24 cellular contexts compared by ENCODE assay signal in genomic region chr10:61336831-61337230, GRCh38.
DNase-seq lines count a peak whose midpoint lies in the region; ATAC-seq, FAIRE-seq and TF ChIP-seq lines count a peak whose summit lies in the region.
"Had no signal": no experiment of that assay in that cellular context is flagged by ENCODE, and none has a peak within 500 bp of the region (broad histone marks: within the 10 kb centered on the region; RNA-seq: fewer than 3 reads in every experiment).

No MANE protein-coding gene starts in this region.

- H3K4me2 ChIP-seq in A549 (no peak overlapping the region), K562 (ENCODE audit: insufficient read depth, low read length) (no peak overlapping the region)
- H3K4me2 ChIP-seq: BLaER1 had no signal

- no peaks in the 10 kb centered on the region for H3K9me1 ChIP-seq in K562 (ENCODE audit: control insufficient read depth, insufficient read depth, low read length)

- no peak for TF ChIP-seq POLR2A in A549 (IDR thresholded peaks at IDR 0.05; ENCODE audit: low read length)
- no peak for TF ChIP-seq POLR2A in K562 (conservative IDR thresholded peaks at IDR 0.05)

- H3K36me3 ChIP-seq in K562 (ENCODE audit: control insufficient read depth, insufficient read depth, low read length), result no peaks in the 10 kb centered on the region
- H3K36me3 ChIP-seq: BE2C, BLaER1 had no signal

- H3K27ac ChIP-seq in A549 (no peak overlapping the region), K562 (ENCODE audit: extremely low read depth, low read depth, low read length) (no peak overlapping the region), substantia nigra (ENCODE audit: low read depth, low read length, poor library complexity, severe bottlenecking) (no peak overlapping the region)
- H3K27ac ChIP-seq: 22Rv1, BLaER1 had no signal

- no TSS peak for BruUV-seq in K562 (replicated peaks; lab: Mats Ljungman, UMichigan)

- POLR2A ChIA-PET in A549 (lab: Yijun Ruan, JAX), result no interaction called here
- POLR2A ChIA-PET in K562 (lab: Yijun Ruan, JAX), result interaction anchor here (0.6 to 0.7 kb wide), 2 partner anchors 124 to 827 kb away, joined by 3 read pairs; no protein-coding TSS in a partner anchor

- CTCF ChIA-PET in A549 (lab: Yijun Ruan, JAX) (no interaction called here), K562 (lab: Yijun Ruan, JAX; ENCODE audit: low intra/inter-chr PET ratio) (no interaction called here)

- H2AFZ ChIP-seq in K562 (ENCODE audit: low read depth, low read length), result no peak overlapping the region

- H3K9me3 ChIP-seq in A549 (no peaks in the 10 kb centered on the region), K562 (replicated peaks; ENCODE audit: control insufficient read depth, insufficient read depth, low read depth, low read length) (no peaks in the 10 kb centered on the region)
- H3K9me3 ChIP-seq: BE2C, BLaER1 had no signal

- H3K4me1 ChIP-seq in A549 (no peaks in the 10 kb centered on the region), K562 (replicated peaks in 1 of 2; ENCODE audit: control insufficient read depth in 2 of 2, insufficient read depth in 2 of 2, low read length in 2 of 2) (no peaks in the 10 kb centered on the region)
- H3K4me1 ChIP-seq: BE2C, BLaER1 had no signal

- WGBS in A549 (ENCODE audit: missing lambda C conversion rate), result 42% methylated on average over 4 of the region's 4 CpGs
- 0% methylated on average over 4 of the region's 4 CpGs for WGBS in K562 (ENCODE audit: insufficient coverage, low coverage, missing lambda C conversion rate)

- in situ Hi-C loops in K562 (cut with MboI), result no loop called here

- TF ChIP-seq CTCF in A549 (IDR thresholded peaks at IDR 0.05), result no peak
- no peak for TF ChIP-seq CTCF in K562 (IDR thresholded peaks at IDR 0.05 in 2 of 3, conservative IDR thresholded peaks at IDR 0.05 in 1 of 3; ENCODE audit: insufficient read depth in 2 of 3, low read depth in 1 of 3, low read length in 3 of 3)

- no peak overlapping the region for H3K9ac ChIP-seq in K562 (ENCODE audit: insufficient read depth in 1 of 2, low read depth in 2 of 2, low read length in 2 of 2)
- H3K9ac ChIP-seq: BLaER1 had no signal

- TF ChIP-seq EP300 in A549 (IDR thresholded peaks at IDR 0.05) (no peak), K562 (IDR thresholded peaks at IDR 0.05; ENCODE audit: low read length) (no peak)

- H3K4me3 ChIP-seq in A549 (no peak overlapping the region), K562 (no peak overlapping the region)
- H3K4me3 ChIP-seq: BLaER1, GM12878 had no signal

- DNase-seq in A549 (ENCODE audit: low read depth in 1 of 2, low spot score in 1 of 2) (no peak), K562 (ENCODE audit: extremely low read depth in 1 of 4, low spot score in 3 of 4) (no peak), foreskin melanocyte (peak; percentile 69), amniotic stem cell (lab: John Stamatoyannopoulos, UW) (no peak), substantia nigra (lab: John Stamatoyannopoulos, UW) (no peak)
- DNase-seq: ACHN; BE2C; C1 segment of cervical spinal cord; CD4-positive, alpha-beta memory T cell; CD4-positive, CD25-positive, alpha-beta regulatory T cell; CD8-positive, alpha-beta memory T cell; COR-L47; DMS 273 treated with DMSO at 0.1 percent for 48 hours; DMS153; DMS53; DMS79; DND-41; EL; GDM1 had no signal

- FAIRE-seq in A549 (lab: Jason Lieb, UNC) (no peak), K562 (lab: Jason Lieb, UNC) (no peak)
- FAIRE-seq: GM12878, GM12892, GM18507 had no signal

- intact Hi-C loops in K562 (cut with micrococcal nuclease), result no loop called here

- ATAC-seq in A549 (no peak), K562 (no peak)
- ATAC-seq: GM12878 had no signal

- no peak for TF ChIP-seq RAD21 in A549 (conservative IDR thresholded peaks at IDR 0.05 in 1 of 2, IDR thresholded peaks at IDR 0.05 in 1 of 2)
- TF ChIP-seq RAD21 in K562 (CRISPR knock-in tag; conservative IDR thresholded peaks at IDR 0.05 in 1 of 2, IDR thresholded peaks at IDR 0.05 in 1 of 2), result no peak

- no peaks in the 10 kb centered on the region for H4K20me1 ChIP-seq in K562 (replicated peaks; ENCODE audit: control insufficient read depth, insufficient read depth, low read length)
- H4K20me1 ChIP-seq: BLaER1 had no signal

- H3K79me2 ChIP-seq in K562 (ENCODE audit: control insufficient read depth, insufficient read depth, low read length), result no peaks in the 10 kb centered on the region

- H3K27me3 ChIP-seq in K562 (ENCODE audit: control insufficient read depth in 2 of 2, insufficient read depth in 2 of 2, low read length in 2 of 2), result no peaks in the 10 kb centered on the region
- H3K27me3 ChIP-seq: BE2C, BLaER1 had no signal

TF ChIP-seq in A549, 52 proteins besides CTCF, POLR2A, EP300 and RAD21:
- no peak for TF ChIP-seq TFCP2L1 (CRISPR knock-in tag; IDR thresholded peaks at IDR 0.05)
- TF ChIP-seq MAFK (IDR thresholded peaks at IDR 0.05; ENCODE audit: partially characterized antibody), result peak; percentile 7

TF ChIP-seq in K562, 482 proteins besides CTCF, POLR2A, EP300 and RAD21:
- TF ChIP-seq ZNF316 (IDR thresholded peaks at IDR 0.05), result 0 out of 2 replicates have a peak, but pooled peaks have one; percentile 10
- TF ChIP-seq RFX5 (IDR thresholded peaks at IDR 0.05; ENCODE audit: low read depth, low read length), result no peak

Comparison
In these comparisons a context has a peak if more than half of its experiments do, and no peak if none do; other contexts are left out.
1. Of the 35 proteins assayed by ChIP-seq in both K562 and A549: peak only in K562: none; only in A549: MAFK; in both: none; in neither: 34.